In genomic region chr1:46612937-46613660, GRCh38 we compare ENCODE assay signal across 2 cellular contexts.
TF ChIP-seq lines count a peak whose summit lies in the region.

No MANE protein-coding gene starts in this region.

TF ChIP-seq in GM12891, 5 proteins besides CTCF, POLR2A, EP300 and RAD21:
- TF ChIP-seq SPI1 (IDR thresholded peaks at IDR 0.05; ENCODE audit: low read depth, low read length) = no peak
- 0 out of 2 replicates have a peak, but pooled peaks have one; percentile 19 for TF ChIP-seq POU2F2 (IDR thresholded peaks at IDR 0.05; ENCODE audit: low read depth, low read length)

TF ChIP-seq in K562, 482 proteins besides CTCF, POLR2A, EP300 and RAD21:
- TF ChIP-seq POLR2B (IDR thresholded peaks at IDR 0.05; ENCODE audit: low read depth, partially characterized antibody) = no peak
- TF ChIP-seq ZBTB33 (CRISPR knock-in tag; IDR thresholded peaks at IDR 0.05) = peak; percentile 94
- no peak for TF ChIP-seq ZNF449 (CRISPR knock-in tag; IDR thresholded peaks at IDR 0.05)
- TF ChIP-seq MEIS2 (IDR thresholded peaks at IDR 0.05; ENCODE audit: partially characterized antibody) = peak; percentile 26
- no peak for TF ChIP-seq ZNF280B (CRISPR knock-in tag; IDR thresholded peaks at IDR 0.05)
- no peak for TF ChIP-seq RBM39 (optimal IDR thresholded peaks at IDR 0.05; ENCODE audit: low read depth, low read length)
- no peak for TF ChIP-seq ZNF140 (CRISPR knock-in tag; IDR thresholded peaks at IDR 0.05)
- TF ChIP-seq POLR2G (IDR thresholded peaks at IDR 0.05; ENCODE audit: low read depth, low read length) = 0 out of 2 replicates have a peak, but pooled peaks have one; percentile 15
- no peak for TF ChIP-seq ZNF583 (CRISPR knock-in tag; IDR thresholded peaks at IDR 0.05)
- no peak for TF ChIP-seq ZNF239 (CRISPR knock-in tag; IDR thresholded peaks at IDR 0.05)
- TF ChIP-seq FOXJ3 (CRISPR knock-in tag; IDR thresholded peaks at IDR 0.05) = no peak
- no peak for TF ChIP-seq CREB5 (CRISPR knock-in tag; IDR thresholded peaks at IDR 0.05)
- TF ChIP-seq MEF2A (IDR thresholded peaks at IDR 0.05; ENCODE audit: control insufficient read depth, low read depth, low read length) = no peak
- no peak for TF ChIP-seq ZNF41 (CRISPR knock-in tag; conservative IDR thresholded peaks at IDR 0.05)
- no peak for TF ChIP-seq ZKSCAN8 (CRISPR knock-in tag; IDR thresholded peaks at IDR 0.05)
- no peak for TF ChIP-seq SP2 (IDR thresholded peaks at IDR 0.05; ENCODE audit: extremely low read depth, low read depth, low read length, poor library complexity, severe bottlenecking)
- no peak for TF ChIP-seq XRCC4 (IDR thresholded peaks at IDR 0.05; ENCODE audit: extremely low read depth, insufficient read depth, insufficient read length)
- TF ChIP-seq ARID3B (CRISPR knock-in tag; IDR thresholded peaks at IDR 0.05; ENCODE audit: borderline replicate concordance) = no peak
- no peak for TF ChIP-seq CBX5 (IDR thresholded peaks at IDR 0.05; ENCODE audit: borderline replicate concordance, low read depth)
